In genomic region chr3:32844322-32844654, GRCh38 we compare ENCODE assay signal across 19 cellular contexts. TPM values are rescaled to one million over a fixed set of nuclear protein-coding genes. Genes with fewer than 3 reads are reported as not detected.
DNase-seq lines count a peak whose midpoint lies in the region; ATAC-seq, FAIRE-seq and TF ChIP-seq lines count a peak whose summit lies in the region.
"Had no signal": no experiment of that assay in that cellular context is flagged by ENCODE, and none has a peak within 500 bp of the region (broad histone marks: within the 10 kb centered on the region; RNA-seq: fewer than 3 reads in every experiment).

No MANE protein-coding gene starts in this region.

- H3K23ac ChIP-seq in trophoblast cell (ENCODE audit: low read length) = no peak overlapping the region

- H2BK12ac ChIP-seq in trophoblast cell (ENCODE audit: low read length) = no peak overlapping the region

- no peak overlapping the region for H2AK5ac ChIP-seq in trophoblast cell (ENCODE audit: low read length)

- no peak for ATAC-seq in K562
- ATAC-seq in GM21515 (IDR thresholded peaks at IDR 0.05; ENCODE audit: unreplicated experiment) = no peak
- ATAC-seq in mucosa of descending colon = no peak
- no peak for ATAC-seq in HG02840 (IDR thresholded peaks at IDR 0.05; ENCODE audit: low FRiP score, unreplicated experiment)

- H3K27me3 ChIP-seq in HUES6 (ENCODE audit: control insufficient read depth, insufficient read depth, low read length) (no peaks in the 10 kb centered on the region), K562 (ENCODE audit: control insufficient read depth in 2 of 2, insufficient read depth in 2 of 2, low read length in 2 of 2) (peaks cover 39 to 59% of the 10 kb centered on the region in 2 experiments), trophoblast cell (ENCODE audit: insufficient read depth, low read length) (no peaks in the 10 kb centered on the region)
- H3K27me3 ChIP-seq: BLaER1 had no signal

- H3K18ac ChIP-seq in trophoblast cell (ENCODE audit: low read length) = no peak overlapping the region

- no peak overlapping the region for H2BK120ac ChIP-seq in trophoblast cell (ENCODE audit: insufficient read depth, low read length, poor library complexity)

- no peak overlapping the region for H2BK5ac ChIP-seq in trophoblast cell (ENCODE audit: low read depth, low read length, poor library complexity)

- in situ Hi-C loops in K562 (cut with MboI) = no loop called here

- WGBS in K562 (ENCODE audit: insufficient coverage, low coverage, missing lambda C conversion rate) = 11% methylated on average over 7 of the region's 7 CpGs
- no CpG with 5 or more reads among the region's 7 CpGs for WGBS in trophoblast cell (ENCODE audit: extremely low coverage, insufficient coverage, insufficient read length)

- TF ChIP-seq CTCF in K562 (IDR thresholded peaks at IDR 0.05 in 2 of 3, conservative IDR thresholded peaks at IDR 0.05 in 1 of 3; ENCODE audit: insufficient read depth in 2 of 3, low read depth in 1 of 3, low read length in 3 of 3) (no peak), mucosa of descending colon (IDR thresholded peaks at IDR 0.05) (no peak)

- H3K4me3 ChIP-seq in HUES6 (ENCODE audit: low read depth, low read length) = peak overlapping the region; percentile 46
- H3K4me3 ChIP-seq in K562 = no peak overlapping the region
- H3K4me3 ChIP-seq in iPS-18c (ENCODE audit: insufficient read depth, low read depth, low read length) = peak overlapping the region; percentile 2; the same call in 1 of the 2 replicates
- no peak overlapping the region for H3K4me3 ChIP-seq in trophoblast cell (ENCODE audit: low read depth, low read length)
- no peak overlapping the region for H3K4me3 ChIP-seq in mucosa of descending colon
- H3K4me3 ChIP-seq: BLaER1 had no signal

- intact Hi-C loops in K562 (cut with micrococcal nuclease) = no loop called here
- intact Hi-C loops in mucosa of descending colon (cut with DNase I, micrococcal nuclease) = no loop called here

- no peak overlapping the region for H4K91ac ChIP-seq in trophoblast cell (ENCODE audit: low read depth, low read length)

- H3K4me2 ChIP-seq in K562 (ENCODE audit: insufficient read depth, low read length) (no peak overlapping the region), trophoblast cell (ENCODE audit: low read length) (no peak overlapping the region)
- H3K4me2 ChIP-seq: BLaER1 had no signal

- H3K27ac ChIP-seq in HUES6 (ENCODE audit: low read depth, low read length) = peak overlapping the region; percentile 72
- no peak overlapping the region for H3K27ac ChIP-seq in K562 (ENCODE audit: extremely low read depth, low read depth, low read length)
- no peak overlapping the region for H3K27ac ChIP-seq in trophoblast cell (ENCODE audit: low read depth, low read length)
- H3K27ac ChIP-seq: BLaER1 had no signal

- no TSS peak for BruUV-seq in K562 (replicated peaks; lab: Mats Ljungman, UMichigan)

- no peak overlapping the region for H3K14ac ChIP-seq in trophoblast cell (ENCODE audit: low read length)

- H3K9me1 ChIP-seq in K562 (ENCODE audit: control insufficient read depth, insufficient read depth, low read length) = no peaks in the 10 kb centered on the region

- no peak overlapping the region for H4K8ac ChIP-seq in trophoblast cell (ENCODE audit: low read depth, low read length)

- no peak for TF ChIP-seq EP300 in K562 (IDR thresholded peaks at IDR 0.05; ENCODE audit: low read length)

- H3K9ac ChIP-seq in HUES6 (ENCODE audit: low read length) (peak overlapping the region; percentile 36), K562 (ENCODE audit: insufficient read depth in 1 of 2, low read depth in 2 of 2, low read length in 2 of 2) (no peak overlapping the region), trophoblast cell (ENCODE audit: low read length) (no peak overlapping the region)
- H3K9ac ChIP-seq: BLaER1 had no signal

- H3K36me3 ChIP-seq in HUES6 (ENCODE audit: control insufficient read depth, insufficient read depth, low read length) = 0 out of 2 replicates have a peak, but pooled peaks cover 2% of the 10 kb centered on the region
- no peaks in the 10 kb centered on the region for H3K36me3 ChIP-seq in K562 (ENCODE audit: control insufficient read depth, insufficient read depth, low read length)
- H3K36me3 ChIP-seq in trophoblast cell (ENCODE audit: control insufficient read depth in 1 of 2, insufficient read depth in 2 of 2, low read length in 2 of 2) = no peaks in the 10 kb centered on the region
- no peaks in the 10 kb centered on the region for H3K36me3 ChIP-seq in mucosa of descending colon (ENCODE audit: low read depth)
- H3K36me3 ChIP-seq: BLaER1 had no signal

- H3K9me3 ChIP-seq in HUES6 (ENCODE audit: control insufficient read depth, insufficient read depth, low read depth, low read length) (no peaks in the 10 kb centered on the region), K562 (replicated peaks; ENCODE audit: control insufficient read depth, insufficient read depth, low read depth, low read length) (no peaks in the 10 kb centered on the region), iPS-18c (ENCODE audit: control insufficient read depth, insufficient read depth, low read length) (no peaks in the 10 kb centered on the region), trophoblast cell (ENCODE audit: insufficient read depth, low read depth, low read length) (no peaks in the 10 kb centered on the region), mucosa of descending colon (no peaks in the 10 kb centered on the region)
- H3K9me3 ChIP-seq: BLaER1 had no signal

- POLR2A ChIA-PET in K562 (lab: Yijun Ruan, JAX) = interaction anchor here (0.6 to 1.1 kb wide), 2 partner anchors 13 to 82 kb away, joined by 4 read pairs; no protein-coding TSS in a partner anchor

- H4K20me1 ChIP-seq in K562 (replicated peaks; ENCODE audit: control insufficient read depth, insufficient read depth, low read length) = 0 out of 2 replicates have a peak, but pooled peaks cover 3% of the 10 kb centered on the region
- H4K20me1 ChIP-seq: BLaER1 had no signal

- peak overlapping the region; percentile 8 for H3K4ac ChIP-seq in trophoblast cell (ENCODE audit: low read depth, low read length)

- H3K79me1 ChIP-seq in trophoblast cell (ENCODE audit: low read length) = peaks cover 20% of the 10 kb centered on the region

- no peak overlapping the region for H4K12ac ChIP-seq in trophoblast cell (ENCODE audit: low read depth, low read length)

- peaks cover 80% of the 10 kb centered on the region for H3K4me1 ChIP-seq in HUES6 (ENCODE audit: control insufficient read depth, insufficient read depth, low read length)
- peaks cover 3 to 10% of the 10 kb centered on the region in 2 experiments; a peak in 3 of 5 replicates for H3K4me1 ChIP-seq in K562 (replicated peaks in 1 of 2; ENCODE audit: control insufficient read depth in 2 of 2, insufficient read depth in 2 of 2, low read length in 2 of 2)
- H3K4me1 ChIP-seq in trophoblast cell (ENCODE audit: control insufficient read depth in 1 of 2, insufficient read depth in 2 of 2, low read length in 2 of 2) = peaks cover 49 to 68% of the 10 kb centered on the region in 2 experiments
- no peaks in the 10 kb centered on the region for H3K4me1 ChIP-seq in mucosa of descending colon (ENCODE audit: low read depth)

- no peak for TF ChIP-seq RAD21 in K562 (CRISPR knock-in tag; conservative IDR thresholded peaks at IDR 0.05 in 1 of 2, IDR thresholded peaks at IDR 0.05 in 1 of 2)

- FAIRE-seq in K562 (lab: Jason Lieb, UNC) = no peak
- FAIRE-seq: H54, RCC 7860 had no signal

- H2AFZ ChIP-seq in K562 (ENCODE audit: low read depth, low read length) (no peak overlapping the region), trophoblast cell (ENCODE audit: insufficient read depth, low read length, poor library complexity) (no peak overlapping the region)

- no peak for DNase-seq in K562 (ENCODE audit: extremely low read depth in 1 of 4, low spot score in 3 of 4)
- no peak for DNase-seq in trophoblast cell
- DNase-seq in amniotic stem cell (lab: John Stamatoyannopoulos, UW) = no peak
- no peak for DNase-seq in mucosa of descending colon
- DNase-seq: KBM-7, MM.1S, NCI-H1930, NCI-H2171 treated with DMSO at 0.1 percent for 48 hours, NCI-H510A, NCI-H82, SHP77 had no signal

- no peak for TF ChIP-seq POLR2A in K562 (conservative IDR thresholded peaks at IDR 0.05)

- CTCF ChIA-PET in K562 (lab: Yijun Ruan, JAX; ENCODE audit: low intra/inter-chr PET ratio) = no interaction called here

- no peaks in the 10 kb centered on the region for H3K79me2 ChIP-seq in K562 (ENCODE audit: control insufficient read depth, insufficient read depth, low read length)
- peaks cover 29% of the 10 kb centered on the region for H3K79me2 ChIP-seq in trophoblast cell (ENCODE audit: control insufficient read depth, insufficient read depth, low read length, poor library complexity)

TF ChIP-seq in K562, 482 proteins besides CTCF, POLR2A, EP300 and RAD21 (continues in another document):
- TF ChIP-seq, protein P1, sequence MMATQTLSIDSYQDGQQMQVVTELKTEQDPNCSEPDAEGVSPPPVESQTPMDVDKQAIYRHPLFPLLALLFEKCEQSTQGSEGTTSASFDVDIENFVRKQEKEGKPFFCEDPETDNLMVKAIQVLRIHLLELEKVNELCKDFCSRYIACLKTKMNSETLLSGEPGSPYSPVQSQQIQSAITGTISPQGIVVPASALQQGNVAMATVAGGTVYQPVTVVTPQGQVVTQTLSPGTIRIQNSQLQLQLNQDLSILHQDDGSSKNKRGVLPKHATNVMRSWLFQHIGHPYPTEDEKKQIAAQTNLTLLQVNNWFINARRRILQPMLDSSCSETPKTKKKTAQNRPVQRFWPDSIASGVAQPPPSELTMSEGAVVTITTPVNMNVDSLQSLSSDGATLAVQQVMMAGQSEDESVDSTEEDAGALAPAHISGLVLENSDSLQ (IDR thresholded peaks at IDR 0.05) = peak; percentile 60

RNA-seq across cellular contexts. Expression of gene TRIM71, which starts 26.5 kb away (rescaled TPM):
- total RNA-seq in K562 (2011; cell fraction: chromatin; rRNA removed; ENCODE audit: low replicate concordance) = 0.09 TPM in 1 of 2 replicates, not detected in the other
- under 0.01 TPM in 1 of 2 replicates, not detected in the other for total RNA-seq in K562 (2011; cell fraction: nucleolus; rRNA removed)
- 0.08 TPM in 1 of 2 replicates, not detected in the other for total RNA-seq in K562 (2011; cell fraction: nucleoplasm; rRNA removed)
- total RNA-seq in K562 (2014; rRNA removed) (not detected in 2 replicates), K562 (2014; rRNA removed; fragmentation: Illumina TruSeq; extraction: Trizol) (not detected in 2 replicates), K562 (2015; rRNA removed; fragmentation: Illumina TruSeq; extraction: Trizol) (not detected in 2 replicates), K562 (2021) (0.11 and 0.18 TPM in 2 replicates), mucosa of descending colon (not detected)
- polyA plus RNA-seq in K562 (2011; rRNA removed) (0.01 and 0.04 TPM in 2 replicates), K562 (2014; fragmentation: Illumina TruSeq; extraction: Trizol) (not detected in 2 replicates), K562 (2014; fragmentation: Nextera tagmentation; extraction: Ambion mirVana) (not detected), K562 (2014; rRNA removed) (not detected in 2 replicates)
- polyA plus RNA-seq in K562 (2011; cell fraction: cytosol; rRNA removed) = 0.03 TPM in 1 of 2 replicates, not detected in the other
- polyA plus RNA-seq in K562 (2011; cell fraction: nucleus; rRNA removed) = 0.04 TPM in 1 of 2 replicates, not detected in the other
- polyA plus RNA-seq in K562 (2012) = 0.01 TPM in 1 of 2 replicates, not detected in the other
- 0.03 and 0.14 TPM in 2 replicates for polyA minus RNA-seq in K562 (2011; rRNA and poly(A)+ RNA removed)
- 0.36 TPM in 1 of 2 replicates, not detected in the other for polyA minus RNA-seq in K562 (2011; cell fraction: cytosol; rRNA and poly(A)+ RNA removed)
- 0.13 TPM in 1 of 2 replicates, not detected in the other for polyA minus RNA-seq in K562 (2011; cell fraction: nucleus; rRNA and poly(A)+ RNA removed)
- 22.6 and 23.2 TPM in 2 replicates for polyA plus RNA-seq in trophoblast cell (2013)
- total RNA-seq: HT-29 had no signal

Comparison
In these comparisons a context has a peak if more than half of its experiments do, and no peak if none do; other contexts are left out.
1. H3K4me3 ChIP-seq: peak in HUES6 (single experiment) and iPS-18c (single experiment); none in K562 (single experiment), trophoblast cell (single experiment) and mucosa of descending colon (single experiment).